ENCODE assay signal across 11 cellular contexts in the genomic region with DNA sequence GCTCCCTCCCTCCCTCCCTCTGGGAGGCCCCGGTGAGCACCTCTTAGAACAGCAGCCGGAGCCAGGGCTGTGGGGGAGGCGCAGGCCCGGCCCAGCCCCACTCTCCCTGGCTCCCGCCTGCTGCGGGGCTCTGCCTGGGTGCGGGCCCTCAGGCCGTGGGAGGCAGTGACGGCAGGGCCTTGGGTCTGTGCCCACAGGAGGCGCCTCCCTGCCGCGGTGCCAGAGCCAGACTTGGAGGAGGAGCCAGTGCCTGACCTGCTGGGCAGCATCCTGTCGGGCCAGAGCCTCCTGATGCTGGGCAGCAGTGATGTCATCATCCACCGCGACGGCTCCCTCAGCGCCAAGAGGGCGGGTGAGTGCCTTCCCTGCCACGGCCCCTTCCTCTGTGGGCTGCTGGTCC. TPM values are rescaled to one million over a fixed set of nuclear protein-coding genes. Genes with fewer than 3 reads are reported as not detected.
DNase-seq lines count a peak whose midpoint lies in the region; ATAC-seq and TF ChIP-seq lines count a peak whose summit lies in the region.
"Had no signal": no experiment of that assay in that cellular context is flagged by ENCODE, and none has a peak within 500 bp of the region (broad histone marks: within the 10 kb centered on the region; RNA-seq: fewer than 3 reads in every experiment).

No MANE protein-coding gene starts in this region.

- TF ChIP-seq POLR2A in thyroid gland (IDR thresholded peaks at IDR 0.05): no peak

- H3K27ac ChIP-seq in thyroid gland: no peak overlapping the region
- H3K27ac ChIP-seq: SJSA1 had no signal

- peaks cover 72 to 92% of the 10 kb centered on the region in 2 donors for H3K36me3 ChIP-seq in thyroid gland

- intact Hi-C loops in Right ventricle myocardium inferior (cut with DNase I) (no loop called here), thyroid gland (cut with DNase I) (no loop called here)

- no peaks in the 10 kb centered on the region for H3K9me3 ChIP-seq in thyroid gland
- H3K9me3 ChIP-seq: SJSA1 had no signal

- no peak for TF ChIP-seq CTCF in thyroid gland (IDR thresholded peaks at IDR 0.05)

- H3K4me1 ChIP-seq in thyroid gland: no peaks in the 10 kb centered on the region
- H3K4me1 ChIP-seq: SJSA1 had no signal

- DNase-seq in DMS 273 (lab: John Stamatoyannopoulos, UW; ENCODE audit: unreplicated experiment) (peak; percentile 59), DMS 273 treated with DMSO at 0.1 percent for 48 hours (lab: John Stamatoyannopoulos, UW) (no peak), Right ventricle myocardium inferior (ENCODE audit: missing footprints) (no peak), thyroid gland (peak; percentile 70 to 76)
- DNase-seq: activated CD8-positive, alpha-beta memory T cell treated with anti-CD3 and anti-CD28 coated beads, Interleukin-2, amount 50 U/mL, for 4 hours; MM.1S; nephron progenitor cell; stimulated activated CD8-positive, alpha-beta memory T cell treated with anti-CD3 and anti-CD28 coated beads, Interleukin-4, amount 100 ng/mL, for 48 hours had no signal

- H3K27me3 ChIP-seq in thyroid gland: no peaks in the 10 kb centered on the region
- H3K27me3 ChIP-seq: SJSA1 had no signal

- no peak overlapping the region for H3K4me3 ChIP-seq in thyroid gland (replicated peaks in 1 of 3)
- H3K4me3 ChIP-seq: SJSA1 had no signal

- WGBS in thyroid gland, 2 donors: 84 to 90% methylated on average over 3 to 4 of the region's 19 CpGs

- ATAC-seq in Right ventricle myocardium inferior (peak; percentile 85), HG03439 (IDR thresholded peaks at IDR 0.05; ENCODE audit: unreplicated experiment) (no peak), HG03097 (IDR thresholded peaks at IDR 0.05; ENCODE audit: low FRiP score, unreplicated experiment) (no peak)

RNA-seq across cellular contexts. Expression of a gene that starts 9.5 kb away (rescaled TPM):
- total RNA-seq in Right ventricle myocardium inferior (13.2 TPM), thyroid gland (10 to 100 TPM; 15.4 to 42.4 (median 29.1) TPM)

RNA-seq across cellular contexts. Expression of a gene that starts 18.5 kb away (rescaled TPM):
- total RNA-seq in Right ventricle myocardium inferior (not detected), thyroid gland (not detected)
- total RNA-seq: SJSA1 had no signal

RNA-seq across cellular contexts. Expression of a gene that starts 20.7 kb away (rescaled TPM):
- total RNA-seq in Right ventricle myocardium inferior: not detected
- not detected for total RNA-seq in thyroid gland
- total RNA-seq: SJSA1 had no signal

RNA-seq across cellular contexts. Expression of a gene that starts 30.0 kb away (rescaled TPM):
- total RNA-seq in Right ventricle myocardium inferior (16.6 TPM), thyroid gland (10 to 100 TPM; 18.3 to 31.0 (median 19.3) TPM)

RNA-seq across cellular contexts. Expression of a gene that starts 30.8 kb away (rescaled TPM):
- 0.16 TPM for total RNA-seq in Right ventricle myocardium inferior
- under 1 TPM in 2 of 4 donors, not detected in 2; 0.88 to 0.89 TPM for total RNA-seq in thyroid gland
- total RNA-seq: SJSA1 had no signal

Comparison
In these comparisons a context has a peak if more than half of its experiments do, and no peak if none do; other contexts are left out.
1. DNase-seq: peak in DMS 273 (single experiment) and thyroid gland (2 of 2); none in DMS 273 treated with DMSO at 0.1 percent for 48 hours (single experiment) and Right ventricle myocardium inferior (single experiment).